Comparison of ENCODE assay signal across 8 cellular contexts in the genomic region with DNA sequence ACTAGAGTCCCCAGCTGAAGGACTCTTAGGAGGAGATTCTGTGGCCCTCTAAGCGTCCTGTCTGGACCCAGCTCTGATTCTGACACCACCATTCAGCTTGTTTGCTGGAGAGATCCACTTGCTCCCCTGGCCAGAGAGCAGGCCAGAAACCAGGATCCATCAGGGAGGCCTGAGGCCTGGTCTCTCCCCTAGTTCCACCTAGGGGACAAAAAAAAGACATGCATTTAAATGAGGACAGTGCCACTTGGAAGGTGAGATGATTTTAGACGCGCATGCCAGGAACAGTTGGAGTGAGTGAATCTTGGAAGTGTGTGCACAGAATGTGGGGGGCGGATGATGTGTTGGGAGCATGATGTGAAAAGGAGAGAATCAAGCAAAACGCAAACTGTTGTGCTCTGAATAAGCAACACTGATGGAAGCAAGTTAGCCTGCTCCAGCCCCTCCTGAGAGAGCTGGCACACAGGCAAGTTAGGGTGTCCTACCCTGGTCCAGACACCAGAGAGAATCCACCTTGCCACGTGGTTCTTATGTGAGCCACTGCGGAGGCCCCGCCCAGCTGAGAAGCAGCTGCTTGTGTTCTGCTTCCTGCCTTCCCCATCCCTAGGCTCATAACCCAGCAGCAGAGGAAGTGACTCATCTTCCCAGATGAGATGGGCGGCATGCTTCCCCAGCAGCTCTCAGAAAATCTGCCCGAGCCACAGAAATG. TPM values are rescaled to one million over a fixed set of nuclear protein-coding genes. Genes with fewer than 3 reads are reported as not detected.
A peak's percentile ranks its signal among the peaks of the same experiment; 100 is the strongest.
DNase-seq lines count a peak whose midpoint lies in the region; ATAC-seq and TF ChIP-seq lines count a peak whose summit lies in the region.

No MANE protein-coding gene starts in this region.

- 40 to 44% methylated on average over 5 to 6 of the region's 10 CpGs for WGBS in gastroesophageal sphincter (ENCODE audit: low coverage in 1 of 2), 2 donors
- no CpG with 5 or more reads among the region's 10 CpGs for WGBS in trophoblast cell (ENCODE audit: extremely low coverage, insufficient coverage, insufficient read length)
- WGBS in upper lobe of left lung, 2 donors: 48 to 57% methylated on average over 9 to 10 of the region's 10 CpGs

- H2AFZ ChIP-seq in trophoblast cell (ENCODE audit: insufficient read depth, low read length, poor library complexity): no peak overlapping the region

- H3K27me3 ChIP-seq in HL-60 (ENCODE audit: insufficient read depth, poor library complexity, severe bottlenecking): peaks cover 6% of the 10 kb centered on the region
- H3K27me3 ChIP-seq in gastroesophageal sphincter: peaks cover 5% of the 10 kb centered on the region
- no peaks in the 10 kb centered on the region for H3K27me3 ChIP-seq in trophoblast cell (ENCODE audit: insufficient read depth, low read length)
- H3K27me3 ChIP-seq in upper lobe of left lung: no peaks in the 10 kb centered on the region

- no peak overlapping the region for H4K91ac ChIP-seq in trophoblast cell (ENCODE audit: low read depth, low read length)

- no peak overlapping the region for H3K14ac ChIP-seq in trophoblast cell (ENCODE audit: low read length)

- H2BK120ac ChIP-seq in trophoblast cell (ENCODE audit: insufficient read depth, low read length, poor library complexity): no peak overlapping the region

- no peaks in the 10 kb centered on the region for H3K79me2 ChIP-seq in trophoblast cell (ENCODE audit: control insufficient read depth, insufficient read depth, low read length, poor library complexity)

- H4K8ac ChIP-seq in trophoblast cell (ENCODE audit: low read depth, low read length): no peak overlapping the region

- H2AK5ac ChIP-seq in trophoblast cell (ENCODE audit: low read length): no peak overlapping the region

- TF ChIP-seq POLR2A in gastroesophageal sphincter (IDR thresholded peaks at IDR 0.05) (no peak), upper lobe of left lung (IDR thresholded peaks at IDR 0.05) (peak in 1 of 4 donors; percentile 30)

- no peak overlapping the region for H3K4me2 ChIP-seq in trophoblast cell (ENCODE audit: low read length)

- no peaks in the 10 kb centered on the region for H3K9me3 ChIP-seq in gastroesophageal sphincter
- H3K9me3 ChIP-seq in trophoblast cell (ENCODE audit: insufficient read depth, low read depth, low read length): no peaks in the 10 kb centered on the region
- H3K9me3 ChIP-seq in upper lobe of left lung: no peaks in the 10 kb centered on the region

- H3K23ac ChIP-seq in trophoblast cell (ENCODE audit: low read length): no peak overlapping the region

- H3K4ac ChIP-seq in trophoblast cell (ENCODE audit: low read depth, low read length): no peak overlapping the region

- H2BK12ac ChIP-seq in trophoblast cell (ENCODE audit: low read length): no peak overlapping the region

- peak; percentile 90 for DNase-seq in 8988T
- DNase-seq in HL-60 (ENCODE audit: low read depth in 1 of 2, low spot score in 1 of 2): peak; percentile 89 to 91
- DNase-seq in SK-MEL-5 (ENCODE audit: low read depth, low spot score): peak; percentile 93
- DNase-seq in activated gamma-delta T cell treated with Interleukin-2 at 50 U/mL for 16 hours: peak; percentile 71
- peak; percentile 62 to 83 for DNase-seq in trophoblast cell
- DNase-seq in upper lobe of left lung: peak in 1 of 2 donors; percentile 84

- ATAC-seq in GM18511 (IDR thresholded peaks at IDR 0.05; ENCODE audit: unreplicated experiment) (peak; percentile 72), gastroesophageal sphincter (peak; percentile 85), upper lobe of left lung (ENCODE audit: low FRiP score in 2 of 2) (peak; percentile 74 to 93)

- H3K4me3 ChIP-seq in HL-60 (replicated peaks; ENCODE audit: insufficient read depth, low read length) (no peak overlapping the region), gastroesophageal sphincter (no peak overlapping the region), trophoblast cell (ENCODE audit: low read depth, low read length) (no peak overlapping the region), upper lobe of left lung (no peak overlapping the region)

- no peak overlapping the region for H3K9ac ChIP-seq in trophoblast cell (ENCODE audit: low read length)

- H3K4me1 ChIP-seq in gastroesophageal sphincter: peaks cover 0 to 27% (median 5%) of the 10 kb centered on the region in 3 donors
- H3K4me1 ChIP-seq in trophoblast cell (ENCODE audit: control insufficient read depth in 1 of 2, insufficient read depth in 2 of 2, low read length in 2 of 2): peaks cover 5 to 6% of the 10 kb centered on the region in 2 experiments
- H3K4me1 ChIP-seq in upper lobe of left lung: peaks cover 24 to 52% (median 33%) of the 10 kb centered on the region in 4 donors

- TF ChIP-seq CTCF in HL-60 (IDR thresholded peaks at IDR 0.05; ENCODE audit: insufficient read depth, low read length) (no peak), gastroesophageal sphincter (IDR thresholded peaks at IDR 0.05) (peak in 1 of 4 experiments; percentile 7), upper lobe of left lung (IDR thresholded peaks at IDR 0.05) (peak in 4 of 6 experiments; percentile 23 to 46 (median 28))

- H3K79me1 ChIP-seq in trophoblast cell (ENCODE audit: low read length): no peaks in the 10 kb centered on the region

- no peak overlapping the region for H4K12ac ChIP-seq in trophoblast cell (ENCODE audit: low read depth, low read length)

- no peak overlapping the region for H2BK5ac ChIP-seq in trophoblast cell (ENCODE audit: low read depth, low read length, poor library complexity)

- in situ Hi-C loops in SK-MEL-5 (cut with HindIII; ENCODE audit: low pct_unique_long_range_greater_than_20kb, low sequenced_read_pairs): no loop called here

- H3K18ac ChIP-seq in trophoblast cell (ENCODE audit: low read length): no peak overlapping the region

- no peak for TF ChIP-seq EP300 in gastroesophageal sphincter (IDR thresholded peaks at IDR 0.05)
- TF ChIP-seq EP300 in upper lobe of left lung (IDR thresholded peaks at IDR 0.05): peak in 1 of 4 donors; percentile 20

- H3K27ac ChIP-seq in HL-60 (replicated peaks): no peak overlapping the region
- H3K27ac ChIP-seq in gastroesophageal sphincter: peak overlapping the region in 1 of 4 donors; percentile 42
- no peak overlapping the region for H3K27ac ChIP-seq in trophoblast cell (ENCODE audit: low read depth, low read length)
- H3K27ac ChIP-seq in upper lobe of left lung: peak overlapping the region in 3 of 4 donors; percentile 52 to 62 (median 61)

- H3K36me3 ChIP-seq in gastroesophageal sphincter (no peaks in the 10 kb centered on the region), trophoblast cell (ENCODE audit: control insufficient read depth in 1 of 2, insufficient read depth in 2 of 2, low read length in 2 of 2) (no peaks in the 10 kb centered on the region), upper lobe of left lung (no peaks in the 10 kb centered on the region)

RNA-seq across cellular contexts. Expression of a gene that starts 8.0 kb away (rescaled TPM):
- 0.13 TPM in 1 of 2 replicates, not detected in the other for total RNA-seq in SK-MEL-5 (2014; rRNA removed; shearing (Covaris generic))
- 0.21 and 0.71 TPM in 2 replicates for polyA plus RNA-seq in SK-MEL-5 (2015; cell fraction: cytosol; rRNA removed)
- 2.1 TPM in 1 of 2 replicates, not detected in the other for polyA plus RNA-seq in SK-MEL-5 (2015; cell fraction: nucleus; rRNA removed)
- total RNA-seq in gastroesophageal sphincter (10 to 100 TPM; 25.7 to 70.1 (median 33.1) TPM), upper lobe of left lung (100 to 1,000 TPM in 4 of 6 donors, 10 to 100 TPM in 2; 86.2 to 366 (median 193) TPM)
- 3.4 and 4.6 TPM in 2 replicates for polyA plus RNA-seq in trophoblast cell (2013)

RNA-seq across cellular contexts. Expression of a gene that starts 46.2 kb away (rescaled TPM):
- total RNA-seq in SK-MEL-5 (2014; rRNA removed; shearing (Covaris generic)): 0.05 TPM in 1 of 2 replicates, not detected in the other
- polyA plus RNA-seq in SK-MEL-5 (2015; cell fraction: cytosol; rRNA removed): 0.05 TPM in 1 of 2 replicates, not detected in the other
- polyA plus RNA-seq in SK-MEL-5 (2015; cell fraction: nucleus; rRNA removed): not detected in 2 replicates
- total RNA-seq in gastroesophageal sphincter (not detected), upper lobe of left lung (not detected)
- not detected in 2 replicates for polyA plus RNA-seq in trophoblast cell (2013)

Comparison
In these comparisons a context has a peak if more than half of its experiments do, and no peak if none do; other contexts are left out.
1. H3K27ac ChIP-seq: peak in upper lobe of left lung (3 of 4); none in HL-60 (single experiment) and trophoblast cell (single experiment).
2. RNA of a gene that starts 8.0 kb away (total RNA-seq): 86.2 to 366 TPM in upper lobe of left lung and 25.7 to 70.1 TPM in gastroesophageal sphincter; 0.13 TPM in SK-MEL-5; every median in the first group is over 10 times any median in the second.
3. Peak in every context shown above with its lines, with median percentiles within 50 percentile points of each other: ATAC-seq.